Comparison of ENCODE assay signal across 17 cellular contexts in genomic region chr3:126970101-126970500, GRCh38.
"Had no signal": no experiment of that assay in that cellular context is flagged by ENCODE, and none has a peak within 500 bp of the region (broad histone marks: within the 10 kb centered on the region; RNA-seq: fewer than 3 reads in every experiment).

No MANE protein-coding gene starts in this region.

- H3K4me1 Mint-ChIP-seq: natural killer cell had no signal

- H3K4me3 Mint-ChIP-seq: effector memory CD8-positive, alpha-beta T cell; natural killer cell had no signal

- H3K4me3 ChIP-seq: esophagus muscularis mucosa, gastrocnemius medialis, heart right ventricle, mucosa of descending colon, right atrium auricular region, sigmoid colon had no signal

- DNase-seq: cortex of kidney; effector memory CD8-positive, alpha-beta T cell; gastrocnemius medialis; heart right ventricle; hypothalamus; mammary epithelial cell; mucosa of descending colon; natural killer cell; sigmoid colon; small intestine; stimulated activated CD4-positive, alpha-beta T cell treated with anti-CD3 and anti-CD28 coated beads, Interleukin-2, amount 100 ng/mL, for 48 hours; stimulated activated naive CD4-positive, alpha-beta T cell treated with Interleukin-2 at 50 U/mL for 16 hours; trophoblast cell had no signal

- H3K36me3 ChIP-seq: esophagus muscularis mucosa, gastrocnemius medialis, heart right ventricle, right atrium auricular region, sigmoid colon had no signal

- H3K27ac ChIP-seq: epithelial cell of prostate, esophagus muscularis mucosa, gastrocnemius medialis, heart right ventricle, right atrium auricular region, sigmoid colon had no signal

- FAIRE-seq: islet of Langerhans, small intestine had no signal

- H3K27me3 ChIP-seq: gastrocnemius medialis, right atrium auricular region had no signal

- H3K27ac Mint-ChIP-seq: effector memory CD8-positive, alpha-beta T cell; natural killer cell had no signal
